9 cellular contexts compared by ENCODE assay signal in the genomic region with DNA sequence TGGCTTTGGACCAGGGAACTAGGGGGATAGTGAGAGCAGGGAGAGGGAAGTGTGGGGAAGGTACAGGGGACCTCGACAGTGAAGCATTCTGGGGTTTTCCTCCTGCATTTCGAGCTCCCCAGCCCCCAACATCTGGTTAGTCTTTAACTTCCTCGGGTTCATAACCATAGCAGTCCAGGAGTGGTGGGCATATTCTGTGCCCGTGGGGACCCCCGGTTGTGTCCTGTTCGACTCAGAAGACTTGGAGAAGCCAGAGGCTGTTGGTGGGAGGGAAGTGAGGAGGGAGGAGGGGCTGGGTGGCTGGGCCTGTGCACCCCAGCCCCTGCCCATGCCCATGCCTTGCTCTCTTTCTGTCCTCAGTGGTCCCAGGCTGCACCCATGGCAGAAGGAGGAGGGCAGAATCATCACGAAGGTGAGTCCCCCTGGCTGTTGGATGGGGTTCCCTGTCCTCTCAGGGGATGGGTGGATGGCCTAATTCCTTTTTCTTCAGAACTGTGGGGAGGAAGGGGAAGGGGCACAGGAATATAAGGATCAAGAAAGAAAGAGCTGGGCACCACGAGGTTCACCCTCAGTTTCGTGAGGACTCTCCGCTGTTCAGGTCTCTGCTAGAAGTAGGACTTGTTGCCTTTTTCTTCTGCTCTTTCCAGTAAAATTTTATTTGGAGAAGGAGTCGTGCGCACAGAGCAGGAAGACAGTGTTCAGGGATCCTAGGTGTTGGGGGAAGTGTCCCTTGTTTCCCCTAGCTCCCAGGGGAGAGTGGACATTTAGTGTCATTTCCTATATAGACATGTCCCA. TPM values are rescaled to one million over a fixed set of nuclear protein-coding genes. Genes with fewer than 3 reads are reported as not detected.
A peak's percentile ranks its signal among the peaks of the same experiment; 100 is the strongest.
DNase-seq lines count a peak whose midpoint lies in the region; ATAC-seq and TF ChIP-seq lines count a peak whose summit lies in the region.
"Had no signal": no experiment of that assay in that cellular context is flagged by ENCODE, and none has a peak within 500 bp of the region (broad histone marks: within the 10 kb centered on the region; RNA-seq: fewer than 3 reads in every experiment).

No MANE protein-coding gene starts in this region.

- CTCF ChIA-PET in CD4-positive, alpha-beta T cell (lab: Charles Lee) = interaction anchor here (0.8 to 1.7 kb wide), 7 partner anchors 10 to 322 kb away, joined by 3 to 6 read pairs (median 4); no protein-coding TSS in a partner anchor

- H3K4me3 Mint-ChIP-seq in CD4-positive, alpha-beta T cell = peak overlapping the region; percentile 17

- no peaks in the 10 kb centered on the region for H3K9me3 ChIP-seq in CD4-positive, alpha-beta T cell (ENCODE audit: control insufficient read depth, low read length)
- H3K9me3 ChIP-seq in NT2/D1 (ENCODE audit: insufficient read depth, low read length) (no peaks in the 10 kb centered on the region), parathyroid adenoma (ENCODE audit: control insufficient read depth, low read length) (no peaks in the 10 kb centered on the region)

- H3K4me2 ChIP-seq in parathyroid adenoma (ENCODE audit: low read length) = peak overlapping the region; percentile 85

- H3K27ac Mint-ChIP-seq in CD4-positive, alpha-beta T cell = no peak overlapping the region

- POLR2A ChIA-PET in CD4-positive, alpha-beta T cell (lab: Charles Lee) = no interaction called here

- no peaks in the 10 kb centered on the region for H3K36me3 Mint-ChIP-seq in CD4-positive, alpha-beta T cell (ENCODE audit: low read depth)

- H3K36me3 ChIP-seq in NT2/D1 (ENCODE audit: insufficient read depth, insufficient read length, low read length) (peaks cover 44% of the 10 kb centered on the region), parathyroid adenoma (ENCODE audit: control insufficient read depth, insufficient read depth, low read length) (no peaks in the 10 kb centered on the region)

- ATAC-seq in CD4-positive, alpha-beta T cell (ENCODE audit: poor library complexity) = no peak
- ATAC-seq in GM21381 (IDR thresholded peaks at IDR 0.05; ENCODE audit: unreplicated experiment) = no peak
- ATAC-seq in HG03175 (IDR thresholded peaks at IDR 0.05; ENCODE audit: unreplicated experiment) = no peak

- peaks cover 25% of the 10 kb centered on the region for H3K27me3 ChIP-seq in CD4-positive, alpha-beta T cell (ENCODE audit: control insufficient read depth, insufficient read depth, low read length)
- H3K27me3 ChIP-seq in NT2/D1 (ENCODE audit: insufficient read depth, insufficient read length) (no peaks in the 10 kb centered on the region), parathyroid adenoma (ENCODE audit: control insufficient read depth, insufficient read depth, low read length) (no peaks in the 10 kb centered on the region)
- H3K27me3 ChIP-seq: foreskin keratinocyte had no signal

- H3K9ac ChIP-seq in NT2/D1 (ENCODE audit: insufficient read length, low read depth) (peak overlapping the region; percentile 32), parathyroid adenoma (no peak overlapping the region)

- H3K4me1 ChIP-seq in NT2/D1 (ENCODE audit: insufficient read depth, insufficient read length) (peaks cover 16% of the 10 kb centered on the region), parathyroid adenoma (peaks cover 50% of the 10 kb centered on the region)

- H3K79me2 ChIP-seq in parathyroid adenoma = peaks cover 54% of the 10 kb centered on the region

- H3K27me3 Mint-ChIP-seq in CD4-positive, alpha-beta T cell = peaks cover 47% of the 10 kb centered on the region

- H3K27ac ChIP-seq in CD4-positive, alpha-beta T cell (ENCODE audit: low read depth, low read length) = no peak overlapping the region
- H3K27ac ChIP-seq in epithelial cell of prostate (peak overlapping the region; percentile 90), parathyroid adenoma (peak overlapping the region; percentile 99)
- H3K27ac ChIP-seq: foreskin keratinocyte had no signal

- H3K4me3 ChIP-seq in NT2/D1 (ENCODE audit: insufficient read length, low read depth) = no peak overlapping the region
- H3K4me3 ChIP-seq in parathyroid adenoma (ENCODE audit: low read depth, low read length) = peak overlapping the region; percentile 99

- H3K9me3 Mint-ChIP-seq in CD4-positive, alpha-beta T cell = no peaks in the 10 kb centered on the region

- no peak for DNase-seq in CD4-positive, alpha-beta T cell
- DNase-seq in NT2/D1 (ENCODE audit: low read depth, low spot score) = no peak
- no peak for DNase-seq in epithelial cell of prostate (ENCODE audit: low read depth, low spot score)
- no peak for DNase-seq in LoVo (ENCODE audit: low spot score)
- no peak for DNase-seq in stimulated activated naive CD4-positive, alpha-beta T cell treated with Interleukin-2 at 50 U/mL for 16 hours (lab: John Stamatoyannopoulos, UW)

- no peak for TF ChIP-seq CTCF in CD4-positive, alpha-beta T cell (IDR thresholded peaks at IDR 0.05)
- TF ChIP-seq CTCF in parathyroid adenoma (IDR thresholded peaks at IDR 0.05) = no peak

- intact Hi-C loops in CD4-positive, alpha-beta T cell (cut with DNase I, micrococcal nuclease) = loop anchor here (2.0 to 5.0 kb wide), 2 partner anchors 49 to 228 kb away; no protein-coding TSS in a partner anchor

- H2AFZ ChIP-seq in parathyroid adenoma = peak overlapping the region; percentile 36

- peaks cover 29% of the 10 kb centered on the region for H3K4me1 Mint-ChIP-seq in CD4-positive, alpha-beta T cell (ENCODE audit: low read depth)

RNA-seq across cellular contexts. Expression of a gene that starts 4.2 kb away (rescaled TPM):
- 1 to 10 TPM; 3.5 to 3.7 TPM for total RNA-seq in CD4-positive, alpha-beta T cell
